Comparison of ENCODE assay signal across 1 cellular context in the genomic region with DNA sequence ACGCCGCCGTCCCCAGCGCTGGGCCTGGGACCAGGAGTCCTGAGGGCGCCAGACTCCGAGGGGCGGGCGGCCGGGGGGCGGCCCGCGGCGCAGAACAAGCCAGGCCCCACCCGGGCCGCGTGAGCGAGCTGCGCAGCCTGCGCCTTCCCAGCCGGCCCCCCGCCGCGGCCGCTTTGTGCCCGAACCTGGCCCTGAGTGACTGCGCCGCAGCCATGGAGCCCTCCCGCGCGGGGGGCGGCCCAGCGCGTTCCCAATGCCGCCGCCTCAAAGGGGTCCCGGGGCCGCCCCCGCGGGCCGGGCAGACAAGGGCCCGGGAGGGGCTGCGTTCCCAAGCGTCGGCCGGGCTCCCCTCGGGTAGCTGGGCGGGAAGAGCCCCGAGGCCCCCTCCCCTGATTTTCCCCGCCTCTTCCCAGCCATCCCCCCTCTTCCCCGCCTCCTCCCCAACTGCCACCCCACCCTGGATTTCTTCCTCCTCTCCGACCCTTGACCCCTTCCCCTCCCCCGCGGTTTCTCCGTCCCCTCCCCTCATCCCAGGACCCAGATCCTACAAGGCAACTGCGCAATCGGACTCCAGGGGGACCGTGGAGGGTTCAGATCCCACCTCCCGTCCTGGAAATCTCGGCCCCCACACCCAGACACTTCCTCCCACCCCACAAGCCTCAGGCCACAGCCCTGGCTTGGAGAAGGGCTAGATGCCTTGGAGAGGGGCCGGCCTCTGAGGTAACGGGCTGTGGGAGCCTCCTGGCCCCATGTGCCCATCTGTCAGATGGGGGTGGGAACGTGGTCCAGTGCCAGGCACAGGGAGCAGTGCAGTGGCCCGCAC.
A peak's percentile ranks its signal among the peaks of the same experiment; 100 is the strongest.
TF ChIP-seq lines count a peak whose summit lies in the region.

No MANE protein-coding gene starts in this region.

TF ChIP-seq in H1, 55 proteins besides CTCF, POLR2A, EP300 and RAD21:
- TF ChIP-seq SIN3A (conservative IDR thresholded peaks at IDR 0.05 in 1 of 2, IDR thresholded peaks at IDR 0.05 in 1 of 2; ENCODE audit: low read depth in 1 of 2, low read length in 2 of 2): peak; percentile 56 to 69; a peak in 2 of 4 replicates
- TF ChIP-seq, protein P1, sequence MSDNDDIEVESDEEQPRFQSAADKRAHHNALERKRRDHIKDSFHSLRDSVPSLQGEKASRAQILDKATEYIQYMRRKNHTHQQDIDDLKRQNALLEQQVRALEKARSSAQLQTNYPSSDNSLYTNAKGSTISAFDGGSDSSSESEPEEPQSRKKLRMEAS (IDR thresholded peaks at IDR 0.05): peak; percentile 80
- no peak for TF ChIP-seq JUN (IDR thresholded peaks at IDR 0.05; ENCODE audit: low read depth, low read length)
- no peak for TF ChIP-seq POLR2AphosphoS5 (IDR thresholded peaks at IDR 0.05; ENCODE audit: low read depth, low read length)
- peak; percentile 46 for TF ChIP-seq SAP30 (IDR thresholded peaks at IDR 0.05; ENCODE audit: insufficient read depth, insufficient replicate concordance, low read length)
- TF ChIP-seq RBBP5 (IDR thresholded peaks at IDR 0.05; ENCODE audit: borderline replicate concordance, low read depth, low read length): peak; percentile 48; the same call in 1 of the 2 replicates
- TF ChIP-seq EZH2 (IDR thresholded peaks at IDR 0.05; ENCODE audit: low read depth, low read length, severe bottlenecking): peak; percentile 35
- TF ChIP-seq CBX5 (IDR thresholded peaks at IDR 0.05; ENCODE audit: low read depth, low read length): no peak
- peak; percentile 34; the same call in 1 of the 2 replicates for TF ChIP-seq GABPA (IDR thresholded peaks at IDR 0.05; ENCODE audit: borderline replicate concordance, insufficient read depth, low read length)
